17 cellular contexts compared by ENCODE assay signal in genomic region chr7:21293771-21294170, GRCh38.
"Had no signal": no experiment of that assay in that cellular context is flagged by ENCODE, and none has a peak within 500 bp of the region (broad histone marks: within the 10 kb centered on the region; RNA-seq: fewer than 3 reads in every experiment).

No MANE protein-coding gene starts in this region.

- H3K27me3 ChIP-seq: body of pancreas, esophagus squamous epithelium had no signal

- ATAC-seq: activated CD4-positive, alpha-beta T cell treated with anti-CD3 and anti-CD28 coated beads for 36 hours; activated naive CD4-positive, alpha-beta T cell treated with anti-CD3 and anti-CD28 coated beads, Interleukin-2, amount 50 U/mL, for 72 hours; activated T-cell treated with anti-CD3 and anti-CD28 coated beads, Interleukin-2, amount 50 U/mL, for 4 hours; body of pancreas; left lung; naive thymus-derived CD4-positive, alpha-beta T cell; stimulated activated effector memory CD8-positive, alpha-beta T cell treated with anti-CD3 and anti-CD28 coated beads, Interleukin-12 subunit alpha, Interleukin-12 subunit beta, amount 100 ng/mL, for 72 hours had no signal

- H3K9me3 ChIP-seq: body of pancreas, esophagus squamous epithelium, left lung, mucosa of descending colon had no signal

- DNase-seq: activated CD4-positive, alpha-beta memory T cell treated with anti-CD3 and anti-CD28 coated beads, Interleukin-2, amount 10 ng/mL, durations not matched to agents 7 days and 5 days; activated CD4-positive, alpha-beta T cell treated with anti-CD3 and anti-CD28 coated beads for 36 hours; activated effector memory CD4-positive, alpha-beta T cell treated with Interleukin-2 at 50 U/mL for 16 hours; activated T-cell treated with anti-CD3 and anti-CD28 coated beads, Interleukin-2, amount 50 U/mL, for 4 hours; body of pancreas; central memory CD4-positive, alpha-beta T cell; esophagus squamous epithelium; hippocampal formation; left lung; mammary epithelial cell; mucosa of descending colon; naive thymus-derived CD4-positive, alpha-beta T cell; retina had no signal

- H3K4me3 ChIP-seq: body of pancreas, coronary artery, esophagus squamous epithelium, left lung, mucosa of descending colon had no signal

- H3K27ac ChIP-seq: body of pancreas, coronary artery, esophagus squamous epithelium, left lung, VCaP had no signal

- H3K36me3 ChIP-seq: esophagus squamous epithelium, left lung had no signal
